36 cellular contexts compared by ENCODE assay signal in genomic region chr5:29905626-29906353, GRCh38.
"Had no signal": no experiment of that assay in that cellular context is flagged by ENCODE, and none has a peak within 500 bp of the region (broad histone marks: within the 10 kb centered on the region; RNA-seq: fewer than 3 reads in every experiment).

No MANE protein-coding gene starts in this region.

- DNase-seq: activated B cell treated with CpG ODN at 0.5 μM for 24 hours; activated CD4-positive, alpha-beta memory T cell treated with anti-CD3 and anti-CD28 coated beads for 36 hours; activated CD4-positive, alpha-beta T cell treated with anti-CD3 and anti-CD28 coated beads for 4 hours; activated CD4-positive, alpha-beta T cell treated with anti-CD3 and anti-CD28 coated beads, Interleukin-2, amount 10 ng/mL, durations not matched to agents 24 days and 14 days; activated CD4-positive, alpha-beta T cell treated with anti-CD3 and anti-CD28 coated beads, Interleukin-2, amount 50 U/mL, for 1 hour; activated CD4-positive, alpha-beta T cell treated with anti-CD3 and anti-CD28 coated beads, Interleukin-2, amount 50 U/mL, for 4 hours; activated CD4-positive, CD25-positive, alpha-beta regulatory T cell treated with anti-CD3 and anti-CD28 coated beads, Interleukin-2, amount 50 U/mL, for 72 hours; activated CD8-positive, alpha-beta memory T cell treated with anti-CD3 and anti-CD28 coated beads, Interleukin-2, amount 50 U/mL, for 4 hours; activated CD8-positive, alpha-beta T cell treated with anti-CD3 and anti-CD28 coated beads for 36 hours; activated effector memory CD4-positive, alpha-beta T cell treated with Interleukin-2 at 50 U/mL for 16 hours; activated gamma-delta T cell; activated naive CD4-positive, alpha-beta T cell treated with anti-CD3 and anti-CD28 coated beads, Interleukin-2, amount 10 ng/mL, durations not matched to agents 7 days and 5 days; activated naive CD4-positive, alpha-beta T cell treated with Interleukin-2 at 50 U/mL for 16 hours; activated naive CD8-positive, alpha-beta T cell treated with anti-CD3 and anti-CD28 coated beads, Interleukin-2, amount 10 ng/mL, durations not matched to agents 7 days and 5 days; activated naive CD8-positive, alpha-beta T cell treated with anti-CD3 and anti-CD28 coated beads, Interleukin-2, amount 50 U/mL, for 24 hours; activated T-cell treated with anti-CD3 and anti-CD28 coated beads for 4 hours; activated T-cell treated with anti-CD3 and anti-CD28 coated beads, Interleukin-2, amount 50 U/mL, for 1 hour; activated T-cell treated with anti-CD3 and anti-CD28 coated beads, Interleukin-2, amount 50 U/mL, for 4 hours; amygdala; anterior cingulate cortex; caudate nucleus; cerebellar nuclear complex; T-helper 2 cell; T-helper 9 cell had no signal

- H3K4me1 Mint-ChIP-seq: activated B cell treated with CpG ODN at 0.5 μM for 24 hours; activated CD4-positive, alpha-beta T cell treated with anti-CD3 and anti-CD28 coated beads, Interleukin-2, amount 10 ng/mL, durations not matched to agents 24 days and 14 days; activated naive CD4-positive, alpha-beta T cell treated with anti-CD3 and anti-CD28 coated beads, Interleukin-2, amount 10 ng/mL, durations not matched to agents 7 days and 5 days; activated naive CD4-positive, alpha-beta T cell treated with anti-CD3 and anti-CD28 coated beads, Interleukin-2, amount 50 U/mL, for 24 hours; activated naive CD8-positive, alpha-beta T cell treated with anti-CD3 and anti-CD28 coated beads, Interleukin-2, amount 10 ng/mL, durations not matched to agents 7 days and 5 days; activated naive CD8-positive, alpha-beta T cell treated with anti-CD3 and anti-CD28 coated beads, Interleukin-2, amount 50 U/mL, for 24 hours; brain; central memory CD8-positive, alpha-beta T cell had no signal

- H3K9me3 ChIP-seq: ascending aorta had no signal

- H3K4me3 Mint-ChIP-seq: activated B cell treated with CpG ODN at 0.5 μM for 24 hours; activated CD4-positive, alpha-beta memory T cell treated with anti-CD3 and anti-CD28 coated beads for 36 hours; activated CD4-positive, alpha-beta T cell treated with anti-CD3 and anti-CD28 coated beads, Interleukin-2, amount 10 ng/mL, durations not matched to agents 24 days and 14 days; activated CD8-positive, alpha-beta T cell treated with anti-CD3 and anti-CD28 coated beads for 36 hours; activated naive CD4-positive, alpha-beta T cell treated with anti-CD3 and anti-CD28 coated beads, Interleukin-2, amount 10 ng/mL, durations not matched to agents 7 days and 5 days; activated naive CD4-positive, alpha-beta T cell treated with anti-CD3 and anti-CD28 coated beads, Interleukin-2, amount 50 U/mL, for 24 hours; activated naive CD8-positive, alpha-beta T cell; activated naive CD8-positive, alpha-beta T cell treated with anti-CD3 and anti-CD28 coated beads, Interleukin-2, amount 10 ng/mL, durations not matched to agents 7 days and 5 days; activated naive CD8-positive, alpha-beta T cell treated with anti-CD3 and anti-CD28 coated beads, Interleukin-2, amount 50 U/mL, for 24 hours; activated T-cell treated with anti-CD3 and anti-CD28 coated beads, Interleukin-2, amount 50 U/mL, for 4 hours; brain; central memory CD8-positive, alpha-beta T cell; T-helper 1 cell treated with Interleukin-12 subunit alpha and Interleukin-12 subunit beta and Interleukin-4 antibody, amounts not matched to agents 30 μg/mL and 1 μg/mL, for 36 hours; T-helper 2 cell treated with Interferon-gamma antibody and Interleukin-4, amounts not matched to agents 5 μg/mL and 100 μg/mL, for 36 hours had no signal

- H3K9me3 Mint-ChIP-seq: activated naive CD4-positive, alpha-beta T cell treated with anti-CD3 and anti-CD28 coated beads, Interleukin-2, amount 50 U/mL, for 24 hours had no signal

- H3K27me3 ChIP-seq: ascending aorta, cardiac muscle cell had no signal

- H3K27ac Mint-ChIP-seq: activated B cell treated with CpG ODN at 0.5 μM for 24 hours; activated CD4-positive, alpha-beta memory T cell treated with anti-CD3 and anti-CD28 coated beads for 36 hours; activated CD4-positive, alpha-beta T cell treated with anti-CD3 and anti-CD28 coated beads, Interleukin-2, amount 10 ng/mL, durations not matched to agents 24 days and 14 days; activated CD8-positive, alpha-beta T cell treated with anti-CD3 and anti-CD28 coated beads for 36 hours; activated naive CD4-positive, alpha-beta T cell treated with anti-CD3 and anti-CD28 coated beads, Interleukin-2, amount 10 ng/mL, durations not matched to agents 7 days and 5 days; activated naive CD4-positive, alpha-beta T cell treated with anti-CD3 and anti-CD28 coated beads, Interleukin-2, amount 50 U/mL, for 24 hours; activated naive CD8-positive, alpha-beta T cell; activated naive CD8-positive, alpha-beta T cell treated with anti-CD3 and anti-CD28 coated beads, Interleukin-2, amount 10 ng/mL, durations not matched to agents 7 days and 5 days; activated naive CD8-positive, alpha-beta T cell treated with anti-CD3 and anti-CD28 coated beads, Interleukin-2, amount 50 U/mL, for 24 hours; activated T-helper 2 cell treated with anti-CD3 and anti-CD28 coated beads, Interferon-gamma antibody, Interleukin-2, Interleukin-4, amounts not matched to agents 10 μg/mL and 5 μg/mL and 100 μg/mL, durations not matched to agents 14 hours and 24 hours and 36 hours; brain; T-helper 1 cell treated with Interleukin-12 subunit alpha and Interleukin-12 subunit beta and Interleukin-4 antibody, amounts not matched to agents 30 μg/mL and 1 μg/mL, for 36 hours; T-helper 2 cell treated with Interferon-gamma antibody and Interleukin-4, amounts not matched to agents 5 μg/mL and 100 μg/mL, for 36 hours had no signal

- H3K36me3 Mint-ChIP-seq: activated CD4-positive, alpha-beta memory T cell treated with anti-CD3 and anti-CD28 coated beads for 36 hours; activated naive CD4-positive, alpha-beta T cell treated with anti-CD3 and anti-CD28 coated beads, Interleukin-2, amount 10 ng/mL, durations not matched to agents 7 days and 5 days; activated naive CD4-positive, alpha-beta T cell treated with anti-CD3 and anti-CD28 coated beads, Interleukin-2, amount 50 U/mL, for 24 hours; activated naive CD8-positive, alpha-beta T cell; activated naive CD8-positive, alpha-beta T cell treated with anti-CD3 and anti-CD28 coated beads, Interleukin-2, amount 10 ng/mL, durations not matched to agents 7 days and 5 days; brain had no signal

- H3K4me1 ChIP-seq: ascending aorta had no signal

- H3K4me3 ChIP-seq: ascending aorta, cardiac muscle cell had no signal

- ATAC-seq: activated CD8-positive, alpha-beta T cell treated with anti-CD3 and anti-CD28 coated beads for 36 hours; activated naive CD8-positive, alpha-beta T cell treated with anti-CD3 and anti-CD28 coated beads, Interleukin-2, amount 50 U/mL, for 24 hours; activated T-cell treated with anti-CD3 and anti-CD28 coated beads, Interleukin-2, amount 50 U/mL, for 4 hours had no signal

- FAIRE-seq: bronchial epithelial cell, TTC549 had no signal

- H3K36me3 ChIP-seq: ascending aorta, cardiac muscle cell had no signal

- H3K27me3 Mint-ChIP-seq: activated B cell treated with CpG ODN at 0.5 μM for 24 hours; activated CD4-positive, alpha-beta memory T cell treated with anti-CD3 and anti-CD28 coated beads for 36 hours; activated CD4-positive, alpha-beta T cell treated with anti-CD3 and anti-CD28 coated beads, Interleukin-2, amount 10 ng/mL, durations not matched to agents 24 days and 14 days; activated CD8-positive, alpha-beta T cell treated with anti-CD3 and anti-CD28 coated beads for 36 hours; activated naive CD4-positive, alpha-beta T cell treated with anti-CD3 and anti-CD28 coated beads, Interleukin-2, amount 10 ng/mL, durations not matched to agents 7 days and 5 days; activated naive CD4-positive, alpha-beta T cell treated with anti-CD3 and anti-CD28 coated beads, Interleukin-2, amount 50 U/mL, for 24 hours; activated naive CD8-positive, alpha-beta T cell; activated naive CD8-positive, alpha-beta T cell treated with anti-CD3 and anti-CD28 coated beads, Interleukin-2, amount 10 ng/mL, durations not matched to agents 7 days and 5 days; activated naive CD8-positive, alpha-beta T cell treated with anti-CD3 and anti-CD28 coated beads, Interleukin-2, amount 50 U/mL, for 24 hours; brain; central memory CD8-positive, alpha-beta T cell had no signal

- H3K27ac ChIP-seq: ascending aorta, cardiac muscle cell, VCaP had no signal
